In the genomic region with DNA sequence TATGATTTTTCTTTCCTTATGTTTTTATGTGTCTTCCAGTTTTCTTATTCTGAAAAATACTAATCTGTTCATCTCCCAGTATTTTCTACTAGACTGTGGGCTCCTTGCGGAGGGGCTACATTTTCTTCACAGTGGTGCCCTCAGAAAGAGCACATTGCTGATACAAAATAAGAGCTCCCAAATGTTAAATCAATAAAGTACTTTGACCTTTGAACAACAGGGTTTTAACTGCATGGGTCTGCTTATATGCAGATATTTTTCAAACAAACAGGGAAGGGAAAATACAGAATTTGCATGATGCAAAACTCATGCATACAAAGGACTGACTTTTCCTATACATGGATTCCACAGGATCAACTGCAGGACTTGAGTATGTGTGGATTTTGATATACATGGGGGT, we compare ENCODE assay signal across 25 cellular contexts.
DNase-seq lines count a peak whose midpoint lies in the region; ATAC-seq, FAIRE-seq and TF ChIP-seq lines count a peak whose summit lies in the region.
"Had no signal": no experiment of that assay in that cellular context is flagged by ENCODE, and none has a peak within 500 bp of the region (broad histone marks: within the 10 kb centered on the region; RNA-seq: fewer than 3 reads in every experiment).

No MANE protein-coding gene starts in this region.

- in situ Hi-C loops in HepG2 (cut with HindIII; ENCODE audit: extremely low pct_ligation_motif_present, low pct_unique_long_range_greater_than_20kb), result no loop called here

- no peak for TF ChIP-seq CTCF in HepG2 (CRISPR knock-in tag; IDR thresholded peaks at IDR 0.05)
- TF ChIP-seq CTCF in right lobe of liver (IDR thresholded peaks at IDR 0.05), result no peak
- no peak for TF ChIP-seq CTCF in osteocyte (IDR thresholded peaks at IDR 0.05)

- H3K27ac Mint-ChIP-seq in osteocyte (ENCODE audit: unreplicated experiment), result no peak overlapping the region
- H3K27ac Mint-ChIP-seq: CD14-positive monocyte; CD4-positive, alpha-beta memory T cell; CD4-positive, CD25-positive, alpha-beta regulatory T cell; CD8-positive, alpha-beta memory T cell had no signal

- no peak overlapping the region for H3K4me2 ChIP-seq in HepG2 (ENCODE audit: low read depth, low read length)
- H3K4me2 ChIP-seq: BLaER1 had no signal

- no peak for TF ChIP-seq EP300 in HepG2 (IDR thresholded peaks at IDR 0.05; ENCODE audit: low read depth in 2 of 2, low read length in 2 of 2)
- no peak for TF ChIP-seq EP300 in HepG2 (CRISPR knock-in tag; IDR thresholded peaks at IDR 0.05; ENCODE audit: borderline replicate concordance)

- no TSS peak for BruUV-seq in HepG2 (replicated peaks; lab: Mats Ljungman, UMichigan)

- peaks cover 14% of the 10 kb centered on the region for H3K9me3 Mint-ChIP-seq in osteocyte (ENCODE audit: unreplicated experiment)

- H3K4me3 Mint-ChIP-seq in osteocyte (ENCODE audit: unreplicated experiment), result no peak overlapping the region
- H3K4me3 Mint-ChIP-seq: CD14-positive monocyte; CD4-positive, alpha-beta memory T cell; CD4-positive, CD25-positive, alpha-beta regulatory T cell; CD8-positive, alpha-beta memory T cell had no signal

- FAIRE-seq in HepG2 (lab: Jason Lieb, UNC), result no peak
- FAIRE-seq: GM12891, GM19239 had no signal

- H3K4me3 ChIP-seq in HepG2 (replicated peaks in 1 of 3; ENCODE audit: insufficient read depth in 1 of 3, low read depth in 2 of 3, low read length in 3 of 3) (no peak overlapping the region), right lobe of liver (no peak overlapping the region)
- H3K4me3 ChIP-seq: BLaER1 had no signal

- H3K79me2 ChIP-seq in HepG2 (ENCODE audit: insufficient read depth, low read length), result no peaks in the 10 kb centered on the region

- H3K4me1 Mint-ChIP-seq in osteocyte (ENCODE audit: unreplicated experiment), result no peaks in the 10 kb centered on the region
- H3K4me1 Mint-ChIP-seq: CD14-positive monocyte; CD4-positive, alpha-beta memory T cell; CD4-positive, CD25-positive, alpha-beta regulatory T cell; CD8-positive, alpha-beta memory T cell had no signal

- CTCF ChIA-PET in HepG2 (lab: Yijun Ruan, JAX; ENCODE audit: low intra/inter-chr PET ratio, low total read pairs), result no interaction called here

- no peak for TF ChIP-seq POLR2A in HepG2 (IDR thresholded peaks at IDR 0.05; ENCODE audit: insufficient read depth in 1 of 2, low read depth in 2 of 2, low read length in 2 of 2)
- no peak for TF ChIP-seq POLR2A in right lobe of liver (IDR thresholded peaks at IDR 0.05)

- H3K9me3 ChIP-seq in HepG2 (ENCODE audit: low read length), result no peaks in the 10 kb centered on the region
- H3K9me3 ChIP-seq in right lobe of liver, result no peaks in the 10 kb centered on the region
- H3K9me3 ChIP-seq: BE2C, BLaER1 had no signal

- WGBS in HepG2 (ENCODE audit: low lambda C conversion rate), result 0% methylated on average over 1 of the region's 1 CpG
- WGBS in right lobe of liver (ENCODE audit: insufficient coverage, low coverage, low lambda C conversion rate, missing lambda C conversion rate), result 0% methylated on average over 1 of the region's 1 CpG

- H3K36me3 Mint-ChIP-seq in osteocyte (ENCODE audit: unreplicated experiment), result no peaks in the 10 kb centered on the region
- H3K36me3 Mint-ChIP-seq: CD14-positive monocyte; CD4-positive, alpha-beta memory T cell; CD4-positive, CD25-positive, alpha-beta regulatory T cell; CD8-positive, alpha-beta memory T cell had no signal

- no peak for TF ChIP-seq RAD21 in HepG2 (CRISPR knock-in tag; IDR thresholded peaks at IDR 0.05)

- peak; percentile 94 for DNase-seq in NCI-H526 treated with DMSO at 0.1 percent for 48 hours (lab: John Stamatoyannopoulos, UW)
- DNase-seq in HepG2 (ENCODE audit: low spot score), result peak; percentile 18
- no peak for DNase-seq in right lobe of liver
- no peak for DNase-seq in osteocyte (ENCODE audit: extremely low spot score, unreplicated experiment)
- DNase-seq: 8988T; ACHN; BE2C; C1 segment of cervical spinal cord; CD4-positive, alpha-beta memory T cell; CD4-positive, CD25-positive, alpha-beta regulatory T cell; CD8-positive, alpha-beta memory T cell; COR-L47; DMS 273 treated with DMSO at 0.1 percent for 48 hours; DMS153; DMS53; DMS79; DND-41; EL; GDM1 had no signal

- intact Hi-C loops in HepG2 (cut with micrococcal nuclease; ENCODE audit: unreplicated experiment) (loop anchor here (10.0 kb wide), 1 partner anchor 50 kb away; no protein-coding TSS in a partner anchor), right lobe of liver (cut with DNase I) (no loop called here)

- ATAC-seq in HepG2 (peak; percentile 47; the same call in 2 of the 3 replicates), right lobe of liver (peak; percentile 58 to 81 (median 70)), GM18867 (IDR thresholded peaks at IDR 0.05; ENCODE audit: unreplicated experiment) (no peak), GM18873 (IDR thresholded peaks at IDR 0.05; ENCODE audit: low FRiP score, unreplicated experiment) (no peak)

- H3K27me3 Mint-ChIP-seq in osteocyte (ENCODE audit: unreplicated experiment), result peaks cover 14% of the 10 kb centered on the region

- no peaks in the 10 kb centered on the region for H4K20me1 ChIP-seq in HepG2 (ENCODE audit: insufficient read depth, low read length)
- H4K20me1 ChIP-seq: BLaER1 had no signal

- H3K36me3 ChIP-seq in HepG2 (replicated peaks in 1 of 2; ENCODE audit: control insufficient read depth in 1 of 2, insufficient read depth in 2 of 2, low read length in 2 of 2), result no peaks in the 10 kb centered on the region
- no peaks in the 10 kb centered on the region for H3K36me3 ChIP-seq in right lobe of liver
- H3K36me3 ChIP-seq: BE2C, BLaER1 had no signal

- H3K9ac ChIP-seq in HepG2 (ENCODE audit: insufficient read depth, low read depth, low read length), result no peak overlapping the region
- H3K9ac ChIP-seq: BLaER1 had no signal

- H3K4me1 ChIP-seq in HepG2 (ENCODE audit: insufficient read depth, low read length) (peaks cover 40% of the 10 kb centered on the region), right lobe of liver (peaks cover 0 to 9% (median 0%) of the 10 kb centered on the region in 4 donors)
- H3K4me1 ChIP-seq: BE2C, BLaER1 had no signal

- no peak overlapping the region for H2AFZ ChIP-seq in HepG2 (ENCODE audit: low read length)

- H3K27ac ChIP-seq in HepG2 (ENCODE audit: extremely low read length, insufficient read depth, low read length) (no peak overlapping the region), right lobe of liver (no peak overlapping the region)
- H3K27ac ChIP-seq: BLaER1 had no signal

- no peaks in the 10 kb centered on the region for H3K27me3 ChIP-seq in HepG2 (ENCODE audit: control insufficient read depth in 1 of 2, insufficient read depth in 2 of 2, low read length in 2 of 2)
- H3K27me3 ChIP-seq in right lobe of liver, result no peaks in the 10 kb centered on the region
- H3K27me3 ChIP-seq: BE2C, BLaER1 had no signal

- POLR2A ChIA-PET in HepG2 (lab: Yijun Ruan, JAX), result no interaction called here

TF ChIP-seq in HepG2, 621 proteins besides CTCF, POLR2A, EP300 and RAD21:
- TF ChIP-seq MTF2 (CRISPR knock-in tag; IDR thresholded peaks at IDR 0.05; ENCODE audit: borderline replicate concordance), result no peak
- TF ChIP-seq RCOR2 (CRISPR knock-in tag; IDR thresholded peaks at IDR 0.05), result no peak
- TF ChIP-seq HNF4A (CRISPR knock-in tag; IDR thresholded peaks at IDR 0.05), result peak; percentile 62
- peak; percentile 58; the same call in 1 of the 2 replicates for TF ChIP-seq NCOR1 (IDR thresholded peaks at IDR 0.05; ENCODE audit: borderline replicate concordance, low read length)
- TF ChIP-seq HNF4G (IDR thresholded peaks at IDR 0.05; ENCODE audit: borderline replicate concordance, low read depth, low read length), result peak; percentile 39; the same call in 1 of the 2 replicates
- no peak for TF ChIP-seq HNF4G (CRISPR knock-in tag; IDR thresholded peaks at IDR 0.05; ENCODE audit: borderline replicate concordance, low read depth)
- no peak for TF ChIP-seq ZNF781 (CRISPR knock-in tag; IDR thresholded peaks at IDR 0.05; ENCODE audit: borderline replicate concordance, not compliant biosample characterization)
- TF ChIP-seq ONECUT2 (CRISPR knock-in tag; IDR thresholded peaks at IDR 0.05), result peak; percentile 60; the same call in 1 of the 2 replicates
- TF ChIP-seq SMAD9 (CRISPR knock-in tag; IDR thresholded peaks at IDR 0.05), result no peak
- no peak for TF ChIP-seq HES4 (CRISPR knock-in tag; IDR thresholded peaks at IDR 0.05; ENCODE audit: borderline replicate concordance)
- TF ChIP-seq, protein P1, sequence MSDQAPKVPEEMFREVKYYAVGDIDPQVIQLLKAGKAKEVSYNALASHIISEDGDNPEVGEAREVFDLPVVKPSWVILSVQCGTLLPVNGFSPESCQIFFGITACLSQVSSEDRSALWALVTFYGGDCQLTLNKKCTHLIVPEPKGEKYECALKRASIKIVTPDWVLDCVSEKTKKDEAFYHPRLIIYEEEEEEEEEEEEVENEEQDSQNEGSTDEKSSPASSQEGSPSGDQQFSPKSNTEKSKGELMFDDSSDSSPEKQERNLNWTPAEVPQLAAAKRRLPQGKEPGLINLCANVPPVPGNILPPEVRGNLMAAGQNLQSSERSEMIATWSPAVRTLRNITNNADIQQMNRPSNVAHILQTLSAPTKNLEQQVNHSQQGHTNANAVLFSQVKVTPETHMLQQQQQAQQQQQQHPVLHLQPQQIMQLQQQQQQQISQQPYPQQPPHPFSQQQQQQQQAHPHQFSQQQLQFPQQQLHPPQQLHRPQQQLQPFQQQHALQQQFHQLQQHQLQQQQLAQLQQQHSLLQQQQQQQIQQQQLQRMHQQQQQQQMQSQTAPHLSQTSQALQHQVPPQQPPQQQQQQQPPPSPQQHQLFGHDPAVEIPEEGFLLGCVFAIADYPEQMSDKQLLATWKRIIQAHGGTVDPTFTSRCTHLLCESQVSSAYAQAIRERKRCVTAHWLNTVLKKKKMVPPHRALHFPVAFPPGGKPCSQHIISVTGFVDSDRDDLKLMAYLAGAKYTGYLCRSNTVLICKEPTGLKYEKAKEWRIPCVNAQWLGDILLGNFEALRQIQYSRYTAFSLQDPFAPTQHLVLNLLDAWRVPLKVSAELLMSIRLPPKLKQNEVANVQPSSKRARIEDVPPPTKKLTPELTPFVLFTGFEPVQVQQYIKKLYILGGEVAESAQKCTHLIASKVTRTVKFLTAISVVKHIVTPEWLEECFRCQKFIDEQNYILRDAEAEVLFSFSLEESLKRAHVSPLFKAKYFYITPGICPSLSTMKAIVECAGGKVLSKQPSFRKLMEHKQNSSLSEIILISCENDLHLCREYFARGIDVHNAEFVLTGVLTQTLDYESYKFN (CRISPR knock-in tag; conservative IDR thresholded peaks at IDR 0.05), result 0 out of 2 replicates have a peak, but pooled peaks have one; percentile 14
- no peak for TF ChIP-seq BORCS8-MEF2B (CRISPR knock-in tag; IDR thresholded peaks at IDR 0.05)
- no peak for TF ChIP-seq ZNF232 (CRISPR knock-in tag; IDR thresholded peaks at IDR 0.05; ENCODE audit: borderline replicate concordance)

Comparison
In these comparisons a context has a peak if more than half of its experiments do, and no peak if none do; other contexts are left out.
1. DNase-seq: peak in NCI-H526 treated with DMSO at 0.1 percent for 48 hours (single experiment) and HepG2 (single experiment); none in right lobe of liver (0 of 3) and osteocyte (single experiment).
2. ATAC-seq: peak in HepG2 (single experiment) and right lobe of liver (4 of 4); none in GM18867 (single experiment) and GM18873 (single experiment).